ENCODE assay signal across 22 cellular contexts in the genomic region with DNA sequence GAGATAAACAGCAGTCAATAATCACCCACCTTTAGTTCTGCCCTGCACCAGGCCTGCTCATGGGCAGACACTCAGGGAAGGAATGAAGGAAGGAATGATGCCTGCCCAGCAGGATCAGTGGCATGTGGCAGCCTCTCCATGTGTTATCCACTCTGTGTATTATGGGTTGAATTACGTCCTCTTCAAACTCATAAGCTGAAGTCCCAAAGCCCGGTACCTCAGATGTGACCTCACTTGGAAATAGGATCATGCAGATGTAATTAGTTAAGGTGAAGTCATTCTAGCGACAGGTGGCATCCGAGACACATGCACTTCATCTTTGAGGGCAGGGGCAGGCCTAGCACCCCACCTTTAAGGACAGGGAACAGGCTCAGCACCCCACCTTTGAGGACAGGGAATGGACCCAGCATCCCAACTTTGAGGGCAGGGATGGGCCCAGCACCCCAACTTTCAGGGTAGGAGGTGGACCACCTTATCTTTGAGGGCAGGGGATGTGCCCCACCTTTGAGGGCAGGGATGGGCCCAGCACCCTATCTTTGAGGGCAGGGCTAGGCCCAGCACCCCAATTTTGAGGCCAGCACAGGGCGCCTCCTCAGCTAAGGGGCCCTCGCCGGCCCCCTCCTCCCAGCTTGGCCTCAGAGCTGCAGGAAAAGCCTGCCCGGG.
DNase-seq lines count a peak whose midpoint lies in the region; FAIRE-seq and TF ChIP-seq lines count a peak whose summit lies in the region.
"Had no signal": no experiment of that assay in that cellular context is flagged by ENCODE, and none has a peak within 500 bp of the region (broad histone marks: within the 10 kb centered on the region; RNA-seq: fewer than 3 reads in every experiment).

No MANE protein-coding gene starts in this region.

- H3K4me2 ChIP-seq in BLaER1 treated with 17β-estradiol and CSF1 and Interleukin-3, amounts not matched to agents 10 nM and 100 nM, result peak overlapping the region in 6 of 11 experiments; percentile 3 to 51 (median 37); a peak in 10 of 22 replicates
- H3K4me2 ChIP-seq in H9 (ENCODE audit: insufficient read depth, insufficient read length, low read length) (no peak overlapping the region), neuronal stem cell (ENCODE audit: insufficient read depth, low read length, poor library complexity, severe bottlenecking) (no peak overlapping the region)
- H3K4me2 ChIP-seq: KMS-11 had no signal

- H3K4ac ChIP-seq in H9 (ENCODE audit: low read depth, low read length) (no peak overlapping the region), neuronal stem cell (ENCODE audit: low read length) (no peak overlapping the region)

- H2BK15ac ChIP-seq in H9 (ENCODE audit: low read depth, low read length) (no peak overlapping the region), neuronal stem cell (ENCODE audit: low read length) (peak overlapping the region; percentile 72)

- TF ChIP-seq CTCF in H9 (conservative IDR thresholded peaks at IDR 0.05) (no peak), chondrocyte (IDR thresholded peaks at IDR 0.05) (no peak)

- H3K27me3 Mint-ChIP-seq in H9 (ENCODE audit: low read depth) (peaks cover 2% of the 10 kb centered on the region; the same call in 1 of the 2 replicates), chondrocyte (ENCODE audit: low read depth) (peaks cover 4% of the 10 kb centered on the region)
- H3K27me3 Mint-ChIP-seq: activated naive CD8-positive, alpha-beta T cell treated with anti-CD3 and anti-CD28 coated beads, Interleukin-2, amount 50 U/mL, for 24 hours had no signal

- H2AK5ac ChIP-seq in H9 (ENCODE audit: insufficient read length, low read length) (no peak overlapping the region), neuronal stem cell (ENCODE audit: low read depth, low read length) (peak overlapping the region; percentile 65)

- no peak overlapping the region for H3T11ph ChIP-seq in H9 (ENCODE audit: low read length)

- H3K79me1 ChIP-seq in H9 (ENCODE audit: insufficient read depth, low read depth, low read length, poor library complexity, severe bottlenecking) (no peaks in the 10 kb centered on the region), neuronal stem cell (ENCODE audit: low read depth, low read length) (no peaks in the 10 kb centered on the region)

- no peaks in the 10 kb centered on the region for H3K27me3 ChIP-seq in BLaER1 treated with 17β-estradiol and CSF1 and Interleukin-3, amounts not matched to agents 10 nM and 100 nM
- H3K27me3 ChIP-seq in H9 (ENCODE audit: insufficient read depth, low read length) (no peaks in the 10 kb centered on the region), neuronal stem cell (ENCODE audit: control insufficient read depth in 3 of 3, insufficient read depth in 3 of 3, low read depth in 1 of 3, low read length in 3 of 3) (peaks cover 0 to 3% (median 0%) of the 10 kb centered on the region in 3 experiments)
- H3K27me3 ChIP-seq: heart right ventricle had no signal

- peaks cover 0 to 39% (median 28%) of the 10 kb centered on the region in 10 experiments; a peak in 16 of 20 replicates for H3K4me1 ChIP-seq in BLaER1 treated with 17β-estradiol and CSF1 and Interleukin-3, amounts not matched to agents 10 nM and 100 nM
- H3K4me1 ChIP-seq in H9 (ENCODE audit: insufficient read depth, low read length), result no peaks in the 10 kb centered on the region
- H3K4me1 ChIP-seq in neuronal stem cell (ENCODE audit: control insufficient read depth in 2 of 2, insufficient read depth in 1 of 2, low read depth in 1 of 2, low read length in 2 of 2), result peaks cover 0 to 23% of the 10 kb centered on the region in 2 donors

- no peaks in the 10 kb centered on the region for H3K79me2 ChIP-seq in H9 (ENCODE audit: insufficient read depth, low read length)

- no peak overlapping the region for H4K5ac ChIP-seq in H9 (ENCODE audit: insufficient read length, low read depth, low read length)

- DNase-seq in H9, result peak; percentile 5
- DNase-seq in chondrocyte (ENCODE audit: low spot score), result peak; percentile 72
- DNase-seq in neuronal stem cell (ENCODE audit: low spot score), result no peak
- no peak for DNase-seq in hypothalamus (lab: John Stamatoyannopoulos, UW)
- DNase-seq in substantia nigra (lab: John Stamatoyannopoulos, UW), result no peak
- DNase-seq in DMS153 (lab: John Stamatoyannopoulos, UW), result no peak
- DNase-seq in GM12891 (ENCODE audit: insufficient read length, low spot score), result no peak
- DNase-seq: activated naive CD8-positive, alpha-beta T cell treated with anti-CD3 and anti-CD28 coated beads, Interleukin-2, amount 50 U/mL, for 24 hours; cortex of kidney; DND-41; heart right ventricle; immature natural killer cell; NCI-H1694; NCI-H226; stimulated activated naive CD4-positive, alpha-beta T cell; trophoblast cell had no signal

- no peak overlapping the region for H3K4me3 ChIP-seq in BLaER1 treated with 17β-estradiol and CSF1 and Interleukin-3, amounts not matched to agents 10 nM and 100 nM
- no peak overlapping the region for H3K4me3 ChIP-seq in neuronal stem cell (ENCODE audit: low read length in 2 of 2)
- H3K4me3 ChIP-seq: heart right ventricle had no signal

- H3K36me3 Mint-ChIP-seq in H9 (ENCODE audit: insufficient read depth in 1 of 3, low read depth in 3 of 3) (no peaks in the 10 kb centered on the region; a peak in 1 of 7 replicates), chondrocyte (ENCODE audit: low read depth) (no peaks in the 10 kb centered on the region)
- H3K36me3 Mint-ChIP-seq: brain, immature natural killer cell had no signal

- no peaks in the 10 kb centered on the region; a peak in 1 of 22 replicates for H4K20me1 ChIP-seq in BLaER1 treated with 17β-estradiol and CSF1 and Interleukin-3, amounts not matched to agents 10 nM and 100 nM
- no peaks in the 10 kb centered on the region for H4K20me1 ChIP-seq in H9 (ENCODE audit: control insufficient read depth, insufficient read depth, insufficient read length)

- no peak overlapping the region for H2BK20ac ChIP-seq in H9 (ENCODE audit: low read depth, low read length, poor library complexity, severe bottlenecking)

- H2BK12ac ChIP-seq in H9 (ENCODE audit: insufficient read length, low read depth, low read length), result no peak overlapping the region
- H2BK12ac ChIP-seq in neuronal stem cell (ENCODE audit: low read length), result peak overlapping the region; percentile 99

- H4K91ac ChIP-seq in H9 (ENCODE audit: insufficient read length, low read depth, low read length) (no peak overlapping the region), neuronal stem cell (ENCODE audit: low read depth, low read length, poor library complexity) (no peak overlapping the region)

- no peaks in the 10 kb centered on the region for H3K36me3 ChIP-seq in BLaER1 treated with 17β-estradiol and CSF1 and Interleukin-3, amounts not matched to agents 10 nM and 100 nM
- H3K36me3 ChIP-seq in neuronal stem cell (replicated peaks in 1 of 2; ENCODE audit: control insufficient read depth in 2 of 2, insufficient read depth in 2 of 2, low read length in 2 of 2), result no peaks in the 10 kb centered on the region
- H3K36me3 ChIP-seq: heart right ventricle had no signal

- H3K9me3 ChIP-seq in BLaER1 treated with 17β-estradiol and CSF1 and Interleukin-3, amounts not matched to agents 10 nM and 100 nM (replicated peaks in 1 of 11), result no peaks in the 10 kb centered on the region
- H3K9me3 ChIP-seq in H9 (ENCODE audit: control insufficient read depth, low read depth, low read length), result no peaks in the 10 kb centered on the region
- peaks cover 0 to 1% of the 10 kb centered on the region in 2 donors for H3K9me3 ChIP-seq in neuronal stem cell (replicated peaks in 1 of 2; ENCODE audit: control insufficient read depth in 2 of 2, insufficient read depth in 1 of 2, low read depth in 1 of 2, low read length in 2 of 2)
- H3K9me3 ChIP-seq: heart right ventricle had no signal

- H3K9me3 Mint-ChIP-seq in H9 (no peaks in the 10 kb centered on the region; a peak in 1 of 5 replicates), chondrocyte (ENCODE audit: low read depth) (no peaks in the 10 kb centered on the region)
- H3K9me3 Mint-ChIP-seq: activated naive CD8-positive, alpha-beta T cell treated with anti-CD3 and anti-CD28 coated beads, Interleukin-2, amount 50 U/mL, for 24 hours; activated T-helper 2 cell treated with anti-CD3 and anti-CD28 coated beads, Interferon-gamma antibody, Interleukin-2, Interleukin-4, amounts not matched to agents 10 μg/mL and 5 μg/mL and 100 μg/mL, durations not matched to agents 14 hours and 24 hours and 36 hours had no signal

- TF ChIP-seq POLR2A in GM12891 (IDR thresholded peaks at IDR 0.05; ENCODE audit: low read depth, low read length), result no peak

- H3K4me3 Mint-ChIP-seq in H9 (no peak overlapping the region), chondrocyte (ENCODE audit: unreplicated experiment) (no peak overlapping the region)
- H3K4me3 Mint-ChIP-seq: activated naive CD8-positive, alpha-beta T cell treated with anti-CD3 and anti-CD28 coated beads, Interleukin-2, amount 50 U/mL, for 24 hours; immature natural killer cell had no signal

- H2BK5ac ChIP-seq in H9 (ENCODE audit: insufficient read length, low read length) (no peak overlapping the region), neuronal stem cell (ENCODE audit: low read length) (peak overlapping the region; percentile 63)

- H4K8ac ChIP-seq in H9 (replicated peaks; ENCODE audit: insufficient read length, low read depth, low read length), result no peak overlapping the region
- no peak overlapping the region for H4K8ac ChIP-seq in neuronal stem cell (ENCODE audit: low read depth, low read length)

- no peak for FAIRE-seq in GM12891 (lab: Jason Lieb, UNC)
- FAIRE-seq: endothelial cell of umbilical vein had no signal

- no CpG with 5 or more reads among the region's 8 CpGs for WGBS in H9 (ENCODE audit: extremely low coverage, insufficient read length, low lambda C conversion rate)
- WGBS in neuronal stem cell (ENCODE audit: extremely low coverage in 2 of 2, insufficient read length in 2 of 2, insufficient replicate concordance in 1 of 2), 2 donors, result no CpG with 5 or more reads among the region's 8 CpGs

- no peaks in the 10 kb centered on the region for H3K23me2 ChIP-seq in H9 (ENCODE audit: insufficient read length, low read depth, low read length, poor library complexity, severe bottlenecking)

- no peak overlapping the region for H3K18ac ChIP-seq in H9 (ENCODE audit: insufficient read length, low read depth, low read length)
- peak overlapping the region; percentile 92 for H3K18ac ChIP-seq in neuronal stem cell (ENCODE audit: low read length)

- H3K27ac ChIP-seq in BLaER1 treated with 17β-estradiol and CSF1 and Interleukin-3, amounts not matched to agents 10 nM and 100 nM, result no peak overlapping the region; a peak in 1 of 22 replicates
- no peak overlapping the region for H3K27ac ChIP-seq in H9 (ENCODE audit: insufficient read length, low read depth, low read length)
- H3K27ac ChIP-seq in neuronal stem cell (replicated peaks; ENCODE audit: low read length), result peak overlapping the region; percentile 97
- H3K27ac ChIP-seq in substantia nigra (ENCODE audit: low read depth, low read length, poor library complexity, severe bottlenecking), result no peak overlapping the region
- H3K27ac ChIP-seq: heart right ventricle, KMS-11, RWPE1 had no signal

- no peak overlapping the region for H2BK120ac ChIP-seq in H9 (ENCODE audit: low read depth, low read length, poor library complexity, severe bottlenecking)
- H2BK120ac ChIP-seq in neuronal stem cell (ENCODE audit: low read depth, low read length), result peak overlapping the region; percentile 10

- H3K4me1 Mint-ChIP-seq in H9 (peaks cover 6 to 14% of the 10 kb centered on the region in 2 experiments), chondrocyte (ENCODE audit: low read depth) (no peaks in the 10 kb centered on the region)
- H3K4me1 Mint-ChIP-seq: activated naive CD8-positive, alpha-beta T cell treated with anti-CD3 and anti-CD28 coated beads, Interleukin-2, amount 50 U/mL, for 24 hours; immature natural killer cell had no signal

- H3K27ac Mint-ChIP-seq in H9, result no peak overlapping the region; a peak in 1 of 7 replicates
- no peak overlapping the region for H3K27ac Mint-ChIP-seq in chondrocyte (ENCODE audit: unreplicated experiment)
- H3K27ac Mint-ChIP-seq: activated naive CD8-positive, alpha-beta T cell treated with anti-CD3 and anti-CD28 coated beads, Interleukin-2, amount 50 U/mL, for 24 hours; activated T-helper 2 cell treated with anti-CD3 and anti-CD28 coated beads, Interferon-gamma antibody, Interleukin-2, Interleukin-4, amounts not matched to agents 10 μg/mL and 5 μg/mL and 100 μg/mL, durations not matched to agents 14 hours and 24 hours and 36 hours; immature natural killer cell had no signal

- peak overlapping the region in 2 of 11 experiments; percentile 19 to 38; a peak in 1 of 22 replicates for H3K9ac ChIP-seq in BLaER1 treated with 17β-estradiol and CSF1 and Interleukin-3, amounts not matched to agents 10 nM and 100 nM
- H3K9ac ChIP-seq in H9 (ENCODE audit: extremely low read depth, insufficient read length, low read length) (no peak overlapping the region), neuronal stem cell (ENCODE audit: low read depth, low read length, poor library complexity) (peak overlapping the region; percentile 51)
- H3K9ac ChIP-seq: KMS-11 had no signal

- H2AFZ ChIP-seq in H9 (ENCODE audit: low read length) (no peak overlapping the region), neuronal stem cell (ENCODE audit: low read length) (peak overlapping the region; percentile 86)

- no peak overlapping the region for H3K14ac ChIP-seq in H9 (ENCODE audit: insufficient read depth, low read length)
- H3K14ac ChIP-seq in neuronal stem cell (ENCODE audit: low read length), result no peak overlapping the region

- H3K23ac ChIP-seq in H9 (ENCODE audit: insufficient read length, low read depth, low read length), result no peak overlapping the region
- no peak overlapping the region for H3K23ac ChIP-seq in neuronal stem cell (ENCODE audit: low read depth, low read length, poor library complexity)

- no peak overlapping the region for H3K56ac ChIP-seq in H9 (ENCODE audit: insufficient read length, low read depth, low read length)

Comparison
In these comparisons a context has a peak if more than half of its experiments do, and no peak if none do; other contexts are left out.
1. H3K4me2 ChIP-seq: peak in BLaER1 treated with 17β-estradiol and CSF1 and Interleukin-3, amounts not matched to agents 10 nM and 100 nM (6 of 11); none in H9 (single experiment) and neuronal stem cell (single experiment).
2. DNase-seq: peak in H9 (single experiment) and chondrocyte (single experiment); none in neuronal stem cell (single experiment), hypothalamus (0 of 51), substantia nigra (0 of 49), DMS153 (single experiment) and GM12891 (single experiment).